Comparison of ENCODE assay signal across 24 cellular contexts in genomic region chr1:168610111-168610510, GRCh38. TPM values are rescaled to one million over a fixed set of nuclear protein-coding genes. Genes with fewer than 3 reads are reported as not detected.
A peak's percentile ranks its signal among the peaks of the same experiment; 100 is the strongest.
DNase-seq lines count a peak whose midpoint lies in the region; ATAC-seq and TF ChIP-seq lines count a peak whose summit lies in the region.
"Had no signal": no experiment of that assay in that cellular context is flagged by ENCODE, and none has a peak within 500 bp of the region (broad histone marks: within the 10 kb centered on the region; RNA-seq: fewer than 3 reads in every experiment).

No MANE protein-coding gene starts in this region.

- no peaks in the 10 kb centered on the region for H3K9me2 ChIP-seq in hepatocyte (replicated peaks; ENCODE audit: insufficient read depth)

- no peaks in the 10 kb centered on the region for H4K20me1 ChIP-seq in hepatocyte (ENCODE audit: insufficient read depth, poor library complexity, severe bottlenecking)

- H3K27me3 ChIP-seq in hepatocyte: no peaks in the 10 kb centered on the region

- 86% methylated on average over 4 of the region's 4 CpGs for WGBS in hepatocyte (ENCODE audit: low lambda C conversion rate, missing lambda C conversion rate)

- H3K9me3 ChIP-seq in hepatocyte (ENCODE audit: low read depth): no peaks in the 10 kb centered on the region

- no peaks in the 10 kb centered on the region for H3K79me2 ChIP-seq in hepatocyte

- H3K4me3 Mint-ChIP-seq in chondrocyte (ENCODE audit: unreplicated experiment): no peak overlapping the region
- H3K4me3 Mint-ChIP-seq: activated T-cell treated with anti-CD3 and anti-CD28 coated beads, Interleukin-2, amount 50 U/mL, for 72 hours; memory B cell; stimulated activated effector memory CD8-positive, alpha-beta T cell treated with anti-CD3 and anti-CD28 coated beads, Interleukin-12 subunit alpha, Interleukin-12 subunit beta, amount 100 ng/mL, for 72 hours had no signal

- no peak for DNase-seq in AG10803 (ENCODE audit: low read depth)
- DNase-seq in NCI-H2227 treated with DMSO at 0.1 percent for 48 hours (lab: John Stamatoyannopoulos, UW): peak; percentile 34
- DNase-seq in chondrocyte (ENCODE audit: low spot score): no peak
- no peak for DNase-seq in retinal pigment epithelial cell (ENCODE audit: low read depth)
- DNase-seq in hepatocyte (ENCODE audit: low spot score): no peak
- no peak for DNase-seq in NCI-H345 treated with DMSO at 0.1 percent for 48 hours (lab: John Stamatoyannopoulos, UW; ENCODE audit: unreplicated experiment)
- DNase-seq in HEK293T (ENCODE audit: extremely low spot score): no peak
- DNase-seq: activated CD4-positive, CD25-positive, alpha-beta regulatory T cell treated with anti-CD3 and anti-CD28 coated beads, Interleukin-2, amount 50 U/mL, for 72 hours; activated CD8-positive, alpha-beta memory T cell treated with anti-CD3 and anti-CD28 coated beads for 24 hours; activated T-cell treated with anti-CD3 and anti-CD28 coated beads, Interleukin-2, amount 50 U/mL, for 72 hours; AML-193; cortex of kidney; DND-41; H7; NCI-H146; NK-92 treated with Interleukin-12 subunit alpha and Interleukin-12 subunit beta, amount 100 ng/mL, for 24 hours; T1000 had no signal

- no peak for ATAC-seq in GM21717 (IDR thresholded peaks at IDR 0.05; ENCODE audit: unreplicated experiment)
- ATAC-seq: activated naive CD4-positive, alpha-beta T cell treated with anti-CD3 and anti-CD28 coated beads, Interleukin-2, amount 50 U/mL, for 72 hours; activated T-cell treated with anti-CD3 and anti-CD28 coated beads, Interleukin-2, amount 50 U/mL, for 72 hours; stimulated activated effector memory CD8-positive, alpha-beta T cell treated with anti-CD3 and anti-CD28 coated beads, Interleukin-12 subunit alpha, Interleukin-12 subunit beta, amount 100 ng/mL, for 72 hours had no signal

- no peaks in the 10 kb centered on the region for H3K36me3 ChIP-seq in hepatocyte (replicated peaks; ENCODE audit: insufficient read depth, low read depth)

- POLR2A ChIA-PET in HEK293T (lab: Yijun Ruan, JAX): interaction anchor here (0.6 kb wide), 1 partner anchor 13 kb away, joined by 3 read pairs; no protein-coding TSS in a partner anchor

- no peak overlapping the region for H3K27ac Mint-ChIP-seq in chondrocyte (ENCODE audit: unreplicated experiment)
- H3K27ac Mint-ChIP-seq: activated naive CD4-positive, alpha-beta T cell treated with anti-CD3 and anti-CD28 coated beads, Interleukin-2, amount 50 U/mL, for 72 hours; activated T-cell treated with anti-CD3 and anti-CD28 coated beads, Interleukin-2, amount 50 U/mL, for 72 hours; memory B cell; stimulated activated effector memory CD8-positive, alpha-beta T cell treated with anti-CD3 and anti-CD28 coated beads, Interleukin-12 subunit alpha, Interleukin-12 subunit beta, amount 100 ng/mL, for 72 hours had no signal

- TF ChIP-seq CTCF in AG10803 (conservative IDR thresholded peaks at IDR 0.05; ENCODE audit: low read length) (peak; percentile 21; the same call in 1 of the 2 replicates), chondrocyte (IDR thresholded peaks at IDR 0.05) (peak; percentile 48), retinal pigment epithelial cell (conservative IDR thresholded peaks at IDR 0.05; ENCODE audit: low read depth, low read length) (peak; percentile 35), hepatocyte (IDR thresholded peaks at IDR 0.05; ENCODE audit: poor library complexity) (no peak)

- no peak overlapping the region for H3K4me2 ChIP-seq in hepatocyte

- CTCF ChIA-PET in HEK293T (lab: Yijun Ruan, JAX): interaction anchor here (0.7 to 1.5 kb wide), 3 partner anchors 17 to 267 kb away, joined by 3 read pairs; no protein-coding TSS in a partner anchor

- H3K4me3 ChIP-seq in AG10803 (ENCODE audit: low read length) (no peak overlapping the region), retinal pigment epithelial cell (ENCODE audit: low read length) (no peak overlapping the region), hepatocyte (no peak overlapping the region)
- H3K4me3 ChIP-seq: K562 had no signal

- peaks cover 7% of the 10 kb centered on the region for H3K4me1 ChIP-seq in hepatocyte (ENCODE audit: insufficient read depth)

- no peak overlapping the region for H3K27ac ChIP-seq in hepatocyte

- peaks cover 46% of the 10 kb centered on the region for H3K4me1 Mint-ChIP-seq in chondrocyte (ENCODE audit: low read depth)
- H3K4me1 Mint-ChIP-seq: memory B cell; stimulated activated effector memory CD8-positive, alpha-beta T cell treated with anti-CD3 and anti-CD28 coated beads, Interleukin-12 subunit alpha, Interleukin-12 subunit beta, amount 100 ng/mL, for 72 hours had no signal

- no peak overlapping the region for H2AFZ ChIP-seq in hepatocyte

- H3K9me3 Mint-ChIP-seq in chondrocyte (ENCODE audit: low read depth): no peaks in the 10 kb centered on the region
- H3K9me3 Mint-ChIP-seq: activated naive CD4-positive, alpha-beta T cell treated with anti-CD3 and anti-CD28 coated beads, Interleukin-2, amount 50 U/mL, for 72 hours; memory B cell; stimulated activated effector memory CD8-positive, alpha-beta T cell treated with anti-CD3 and anti-CD28 coated beads, Interleukin-12 subunit alpha, Interleukin-12 subunit beta, amount 100 ng/mL, for 72 hours had no signal

- H3K36me3 Mint-ChIP-seq in chondrocyte (ENCODE audit: low read depth): no peaks in the 10 kb centered on the region
- H3K36me3 Mint-ChIP-seq: activated naive CD4-positive, alpha-beta T cell treated with anti-CD3 and anti-CD28 coated beads, Interleukin-2, amount 50 U/mL, for 72 hours; memory B cell; stimulated activated effector memory CD8-positive, alpha-beta T cell treated with anti-CD3 and anti-CD28 coated beads, Interleukin-12 subunit alpha, Interleukin-12 subunit beta, amount 100 ng/mL, for 72 hours had no signal

- no peaks in the 10 kb centered on the region for H3K27me3 Mint-ChIP-seq in chondrocyte (ENCODE audit: low read depth)

TF ChIP-seq in HEK293T, 16 proteins besides CTCF, POLR2A, EP300 and RAD21:
- no peak for TF ChIP-seq HDGF (IDR thresholded peaks at IDR 0.05; ENCODE audit: borderline replicate concordance)
- TF ChIP-seq FOXA1 (IDR thresholded peaks at IDR 0.05): no peak
- TF ChIP-seq NFRKB (IDR thresholded peaks at IDR 0.05): no peak
- no peak for TF ChIP-seq ZNF384 (IDR thresholded peaks at IDR 0.05)
- TF ChIP-seq LEF1 (IDR thresholded peaks at IDR 0.05; ENCODE audit: borderline replicate concordance): no peak

RNA-seq across cellular contexts. Expression of gene XCL1, which starts 33.7 kb away (rescaled TPM):
- 0.25 TPM in 1 of 3 replicates, not detected in the others for total RNA-seq in chondrocyte
- total RNA-seq in hepatocyte: 0.23 TPM in 1 of 2 replicates, not detected in the other
- polyA plus RNA-seq in hepatocyte: 0.24 and 0.89 TPM in 2 replicates
- total RNA-seq: K562, osteoblast, RPMI7951 had no signal
